ENCODE assay signal across 10 cellular contexts in genomic region chr3:73622135-73622534, GRCh38. TPM values are rescaled to one million over a fixed set of nuclear protein-coding genes. Genes with fewer than 3 reads are reported as not detected.
DNase-seq lines count a peak whose midpoint lies in the region; ATAC-seq and TF ChIP-seq lines count a peak whose summit lies in the region.
"Had no signal": no experiment of that assay in that cellular context is flagged by ENCODE, and none has a peak within 500 bp of the region (broad histone marks: within the 10 kb centered on the region; RNA-seq: fewer than 3 reads in every experiment).

No MANE protein-coding gene starts in this region.

- H3K27me3 ChIP-seq in layer of hippocampus (ENCODE audit: control insufficient read depth, insufficient read depth, low read length) (no peaks in the 10 kb centered on the region), testis (no peaks in the 10 kb centered on the region)
- no peaks in the 10 kb centered on the region for H3K27me3 ChIP-seq in effector memory CD4-positive, alpha-beta T cell (replicated peaks; ENCODE audit: control insufficient read depth, insufficient read depth, low read length, poor library complexity, severe bottlenecking)

- 17 to 22% methylated on average over 5 to 6 of the region's 6 CpGs for WGBS in testis, 2 donors

- intact Hi-C loops in testis (cut with DNase I; ENCODE audit: low total_unique reads) = no loop called here

- DNase-seq in NCI-H1105 treated with DMSO at 0.1 percent for 48 hours (lab: John Stamatoyannopoulos, UW) = peak; percentile 84
- peak; percentile 63 for DNase-seq in astrocyte of the hippocampus (ENCODE audit: low read depth, low spot score)
- DNase-seq in testis = no peak
- no peak for DNase-seq in germinal center (ENCODE audit: low spot score)
- DNase-seq in effector memory CD4-positive, alpha-beta T cell = no peak
- DNase-seq in activated naive CD4-positive, alpha-beta T cell treated with anti-CD3 and anti-CD28 coated beads, Interleukin-2, amount 50 U/mL, for 16 hours = no peak
- DNase-seq: naive B cell had no signal

- H3K36me3 ChIP-seq in testis (ENCODE audit: low read depth, missing control alignments) = no peaks in the 10 kb centered on the region
- no peaks in the 10 kb centered on the region for H3K36me3 ChIP-seq in effector memory CD4-positive, alpha-beta T cell (ENCODE audit: control insufficient read depth, insufficient read depth, low read length)

- no peak for TF ChIP-seq CTCF in testis (IDR thresholded peaks at IDR 0.05)

- H3K4me1 ChIP-seq in testis = peaks cover 3% of the 10 kb centered on the region
- H3K4me1 ChIP-seq in effector memory CD4-positive, alpha-beta T cell (ENCODE audit: control insufficient read depth, insufficient read depth, low read length, poor library complexity, severe bottlenecking) = no peaks in the 10 kb centered on the region

- peak overlapping the region; percentile 66 for H3K27ac ChIP-seq in layer of hippocampus (ENCODE audit: low read depth, low read length)
- H3K27ac ChIP-seq in testis = peak overlapping the region; percentile 67 to 75
- no peak overlapping the region for H3K27ac ChIP-seq in effector memory CD4-positive, alpha-beta T cell (ENCODE audit: insufficient read depth, low read length, poor library complexity, severe bottlenecking)

- no peak for TF ChIP-seq POLR2A in testis (IDR thresholded peaks at IDR 0.05)

- peak overlapping the region; percentile 7 to 72 for H3K4me3 ChIP-seq in testis
- no peak overlapping the region for H3K4me3 ChIP-seq in effector memory CD4-positive, alpha-beta T cell (ENCODE audit: insufficient read depth, low read depth, low read length, poor library complexity, severe bottlenecking)

- ATAC-seq in HG02610 (IDR thresholded peaks at IDR 0.05; ENCODE audit: unreplicated experiment) = no peak

- no peaks in the 10 kb centered on the region for H3K9me3 ChIP-seq in testis
- no peaks in the 10 kb centered on the region for H3K9me3 ChIP-seq in effector memory CD4-positive, alpha-beta T cell (ENCODE audit: control insufficient read depth, low read length)

RNA-seq across cellular contexts. Expression of gene PDZRN3, which starts 2.6 kb away (rescaled TPM):
- total RNA-seq in testis = 10 to 100 TPM; 23.1 to 30.8 TPM
- polyA plus RNA-seq in testis (ENCODE audit: insufficient read depth, low read depth, low replicate concordance) = 15.8 TPM
- total RNA-seq: activated T-helper 2 cell treated with anti-CD3 and anti-CD28 coated beads, Interferon-gamma antibody, Interleukin-2, Interleukin-4, amounts not matched to agents 10 μg/mL and 5 μg/mL and 100 μg/mL, durations not matched to agents 14 hours and 24 hours and 36 hours had no signal

Comparison
In these comparisons a context has a peak if more than half of its experiments do, and no peak if none do; other contexts are left out.
1. DNase-seq: peak in NCI-H1105 treated with DMSO at 0.1 percent for 48 hours (single experiment) and astrocyte of the hippocampus (single experiment); none in testis (single experiment), germinal center (single experiment), effector memory CD4-positive, alpha-beta T cell (0 of 3) and activated naive CD4-positive, alpha-beta T cell treated with anti-CD3 and anti-CD28 coated beads, Interleukin-2, amount 50 U/mL, for 16 hours (single experiment).